ENCODE assay signal across 25 cellular contexts in the genomic region with DNA sequence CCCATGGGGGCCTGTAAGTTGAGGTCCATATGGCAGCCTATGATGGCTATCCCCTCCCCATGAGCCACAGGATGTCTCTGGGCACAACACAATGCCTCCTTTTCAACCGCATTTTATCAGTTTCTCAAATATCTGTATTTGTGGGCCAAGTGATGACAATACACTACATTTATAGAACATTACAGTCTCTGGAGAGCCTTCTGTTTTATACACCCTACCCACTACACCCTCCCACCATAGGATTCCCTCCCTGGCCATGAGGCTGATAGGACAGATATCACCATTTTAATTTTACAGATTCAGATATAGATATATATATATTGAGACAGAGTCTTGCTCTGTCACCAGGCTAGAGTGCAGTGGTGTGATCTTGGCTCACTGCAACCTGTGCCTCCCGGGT.
"Had no signal": no experiment of that assay in that cellular context is flagged by ENCODE, and none has a peak within 500 bp of the region (broad histone marks: within the 10 kb centered on the region; RNA-seq: fewer than 3 reads in every experiment).

No MANE protein-coding gene starts in this region.

- H3K9me3 ChIP-seq: SJSA1 had no signal

- H3K9ac ChIP-seq: KMS-11 had no signal

- H3K4me3 Mint-ChIP-seq: IgD-negative memory B cell had no signal

- H3K36me3 Mint-ChIP-seq: IgD-negative memory B cell had no signal

- H3K27ac ChIP-seq: HL-60, KMS-11, SJSA1, SK-N-MC had no signal

- H3K27ac Mint-ChIP-seq: IgD-negative memory B cell had no signal

- H3K4me2 ChIP-seq: KMS-11 had no signal

- H3K4me3 ChIP-seq: K562, SJSA1 had no signal

- H3K27me3 ChIP-seq: SJSA1 had no signal

- H3K36me3 ChIP-seq: SJSA1 had no signal

- FAIRE-seq: HTR-8/SVneo, K562, RCC 7860 had no signal

- DNase-seq: Kasumi-1, MM.1S, NCI-H1092 treated with DMSO at 0.1 percent for 48 hours, NCI-H1436, NCI-H187, NCI-H2029, NCI-H2081 treated with DMSO at 0.1 percent for 48 hours, NCI-H2171, NCI-H226, NCI-H446, NCI-H510A, NCI-H524 treated with DMSO at 0.1 percent for 48 hours, NCI-H69, NCI-H774, Right ventricle myocardium superior, RPMI8226, SIG-M5 had no signal

- H3K4me1 ChIP-seq: SJSA1 had no signal

- ATAC-seq: K562 had no signal
